Comparison of ENCODE assay signal across 9 cellular contexts in genomic region chr13:25752957-25753540, GRCh38.
A peak's percentile ranks its signal among the peaks of the same experiment; 100 is the strongest.
DNase-seq lines count a peak whose midpoint lies in the region; ATAC-seq and TF ChIP-seq lines count a peak whose summit lies in the region.
"Had no signal": no experiment of that assay in that cellular context is flagged by ENCODE, and none has a peak within 500 bp of the region (broad histone marks: within the 10 kb centered on the region; RNA-seq: fewer than 3 reads in every experiment).

No MANE protein-coding gene starts in this region.

- no peak for TF ChIP-seq CTCF in astrocyte of the cerebellum (IDR thresholded peaks at IDR 0.05; ENCODE audit: low read depth, low read length, missing control alignments)
- no peak for TF ChIP-seq CTCF in lung (IDR thresholded peaks at IDR 0.05; ENCODE audit: control extremely low read depth, extremely low read depth)

- H3K4me3 ChIP-seq in astrocyte of the cerebellum (ENCODE audit: low read depth, low read length) (no peak overlapping the region), lung (no peak overlapping the region), mesendoderm (ENCODE audit: low read length) (no peak overlapping the region)

- no peak overlapping the region for H3K4ac ChIP-seq in mesendoderm (ENCODE audit: low read depth, low read length)

- H3K4me2 ChIP-seq in mesendoderm (ENCODE audit: low read length) = no peak overlapping the region

- H2BK5ac ChIP-seq in mesendoderm (ENCODE audit: low read length) = no peak overlapping the region

- no peak overlapping the region for H2BK15ac ChIP-seq in mesendoderm (replicated peaks; ENCODE audit: low read depth)

- DNase-seq in AG08396 (ENCODE audit: low spot score) = peak; percentile 38
- DNase-seq in Kasumi-1 (lab: John Stamatoyannopoulos, UW) = peak; percentile 12 to 20
- DNase-seq in astrocyte of the cerebellum (ENCODE audit: low read depth) = peak; percentile 91
- DNase-seq in lung (ENCODE audit: low spot score) = peak; percentile 44
- DNase-seq in mesendoderm = no peak
- DNase-seq in activated T-cell treated with anti-CD3 and anti-CD28 coated beads for 4 hours = no peak
- DNase-seq: effector CD4-positive, alpha-beta T cell had no signal

- H3K79me2 ChIP-seq in mesendoderm (ENCODE audit: control insufficient read depth, insufficient read depth, low read length) = no peaks in the 10 kb centered on the region

- 47 to 50% methylated on average over 8 of the region's 8 CpGs for WGBS in lung, 2 donors
- WGBS in mesendoderm (ENCODE audit: extremely low coverage, insufficient coverage, low lambda C conversion rate) = no CpG with 5 or more reads among the region's 8 CpGs

- no peak overlapping the region for H2BK120ac ChIP-seq in mesendoderm (ENCODE audit: low read depth, low read length)

- no peak overlapping the region for H3K23ac ChIP-seq in mesendoderm (ENCODE audit: low read length)

- no peaks in the 10 kb centered on the region for H3K27me3 ChIP-seq in lung (ENCODE audit: control insufficient read depth, insufficient read depth)
- H3K27me3 ChIP-seq in mesendoderm (ENCODE audit: insufficient read depth, low read length, poor library complexity) = no peaks in the 10 kb centered on the region

- H3K4me1 ChIP-seq in lung (ENCODE audit: control insufficient read depth in 2 of 2, insufficient read depth in 2 of 2, low read length in 2 of 2) (no peaks in the 10 kb centered on the region), mesendoderm (ENCODE audit: control insufficient read depth, low read depth, low read length) (no peaks in the 10 kb centered on the region)

- no peak overlapping the region for H3K18ac ChIP-seq in mesendoderm (ENCODE audit: low read length)

- H3K9me3 ChIP-seq in lung (ENCODE audit: control insufficient read depth in 2 of 2, insufficient read depth in 1 of 2, low read length in 1 of 2) = no peaks in the 10 kb centered on the region

- H3K27ac ChIP-seq in lung (ENCODE audit: low read depth in 1 of 2, low read length in 1 of 2) (peak overlapping the region in 1 of 2 donors; percentile 18), mesendoderm (ENCODE audit: low read depth, low read length) (no peak overlapping the region)

- H3K36me3 ChIP-seq in lung (ENCODE audit: control insufficient read depth in 2 of 2, insufficient read depth in 2 of 2, low read length in 2 of 2) (no peaks in the 10 kb centered on the region), mesendoderm (ENCODE audit: control insufficient read depth, insufficient read depth, low read length) (no peaks in the 10 kb centered on the region)

- H2AK5ac ChIP-seq in mesendoderm (ENCODE audit: low read length) = no peak overlapping the region

- H3K56ac ChIP-seq in mesendoderm (ENCODE audit: low read length) = no peak overlapping the region

- H4K5ac ChIP-seq in mesendoderm (ENCODE audit: low read length) = no peak overlapping the region

- ATAC-seq in lung (ENCODE audit: insufficient read depth, low FRiP score) (peak; percentile 87), GM21381 (IDR thresholded peaks at IDR 0.05; ENCODE audit: unreplicated experiment) (no peak), HG03460 (IDR thresholded peaks at IDR 0.05; ENCODE audit: unreplicated experiment) (no peak)

- no peaks in the 10 kb centered on the region for H3K79me1 ChIP-seq in mesendoderm (ENCODE audit: low read length)

- H3K9ac ChIP-seq in mesendoderm (ENCODE audit: low read length) = no peak overlapping the region

- in situ Hi-C loops in astrocyte of the cerebellum (cut with HindIII; ENCODE audit: low sequenced_read_pairs) = no loop called here

- H4K8ac ChIP-seq in mesendoderm (ENCODE audit: low read depth, low read length) = no peak overlapping the region

Comparison
In these comparisons a context has a peak if more than half of its experiments do, and no peak if none do; other contexts are left out.
1. DNase-seq: peak in AG08396 (single experiment), Kasumi-1 (2 of 2), astrocyte of the cerebellum (single experiment) and lung (single experiment); none in mesendoderm (single experiment) and activated T-cell treated with anti-CD3 and anti-CD28 coated beads for 4 hours (single experiment).